In the genomic region with DNA sequence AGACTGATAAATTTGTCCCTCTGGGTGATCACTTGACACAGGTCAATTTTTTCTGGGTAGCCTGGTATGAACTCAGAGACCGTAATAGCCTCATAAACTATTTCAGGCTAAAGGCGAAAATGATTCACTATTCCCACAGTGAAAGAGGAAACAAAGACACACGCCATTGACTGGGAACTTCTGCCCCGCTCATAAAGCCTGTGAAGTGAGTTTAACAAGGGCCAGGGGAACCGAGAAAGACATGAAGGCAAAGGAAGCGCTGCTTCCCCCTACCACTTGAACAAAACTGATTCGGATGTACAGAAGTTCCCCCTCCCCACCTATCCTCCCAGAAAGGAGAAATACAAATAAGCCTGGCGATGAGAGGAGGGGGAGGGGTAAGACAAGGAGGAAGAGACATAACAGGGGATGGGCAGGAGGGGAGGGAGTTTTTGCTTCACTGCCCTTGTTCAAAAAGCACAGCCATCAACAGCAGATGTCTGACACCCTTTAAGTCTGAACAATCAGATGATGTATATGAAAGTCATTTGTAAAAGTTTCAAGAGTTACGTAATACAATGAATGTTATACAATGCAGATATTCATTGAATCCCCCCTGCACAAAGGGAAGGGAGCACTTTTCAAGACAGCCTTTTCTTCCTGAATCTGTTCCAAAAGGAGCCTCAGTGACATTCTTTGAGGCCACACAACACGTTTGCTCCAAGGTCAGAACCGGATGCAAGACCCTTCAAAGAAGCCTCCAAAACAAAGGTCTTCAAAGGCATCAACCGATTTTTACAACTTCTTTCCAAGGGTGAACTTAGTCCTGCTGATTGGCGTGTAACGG, we compare ENCODE assay signal across 8 cellular contexts. TPM values are rescaled to one million over a fixed set of nuclear protein-coding genes. Genes with fewer than 3 reads are reported as not detected.
DNase-seq lines count a peak whose midpoint lies in the region; ATAC-seq lines count a peak whose summit lies in the region.

No MANE protein-coding gene starts in this region.

- no peaks in the 10 kb centered on the region for H3K36me3 Mint-ChIP-seq in activated naive CD8-positive, alpha-beta T cell treated with anti-CD3 and anti-CD28 coated beads for 36 hours

- DNase-seq in activated naive CD8-positive, alpha-beta T cell treated with anti-CD3 and anti-CD28 coated beads for 36 hours, result no peak
- DNase-seq in iPS-NIHi11 (ENCODE audit: low spot score) (peak; percentile 8), smooth muscle cell of the brain vasculature (ENCODE audit: low read depth, low spot score) (peak; percentile 6), NCI-H1436 treated with DMSO at 0.1 percent for 48 hours (lab: John Stamatoyannopoulos, UW) (no peak), RKO (ENCODE audit: low spot score) (no peak)

- peak; percentile 69 for ATAC-seq in GM21381 (IDR thresholded peaks at IDR 0.05; ENCODE audit: unreplicated experiment)
- ATAC-seq in HG03565 (IDR thresholded peaks at IDR 0.05; ENCODE audit: unreplicated experiment), result peak; percentile 82

- H3K27ac Mint-ChIP-seq in activated naive CD8-positive, alpha-beta T cell treated with anti-CD3 and anti-CD28 coated beads for 36 hours, result peak overlapping the region; percentile 62

- peaks cover 3% of the 10 kb centered on the region for H3K9me3 Mint-ChIP-seq in activated naive CD8-positive, alpha-beta T cell treated with anti-CD3 and anti-CD28 coated beads for 36 hours

- peaks cover 47% of the 10 kb centered on the region for H3K27me3 Mint-ChIP-seq in activated naive CD8-positive, alpha-beta T cell treated with anti-CD3 and anti-CD28 coated beads for 36 hours

- peak overlapping the region; percentile 63 for H3K4me3 ChIP-seq in GM08714 (ENCODE audit: low read length)

- peak overlapping the region; percentile 53 for H3K4me3 Mint-ChIP-seq in activated naive CD8-positive, alpha-beta T cell treated with anti-CD3 and anti-CD28 coated beads for 36 hours

- H3K4me1 Mint-ChIP-seq in activated naive CD8-positive, alpha-beta T cell treated with anti-CD3 and anti-CD28 coated beads for 36 hours, result peaks cover 11% of the 10 kb centered on the region

RNA-seq across cellular contexts. Expression of gene ABCB4, which starts 0.7 kb away (rescaled TPM):
- under 1 TPM; 0.38 to 0.43 TPM for total RNA-seq in activated naive CD8-positive, alpha-beta T cell treated with anti-CD3 and anti-CD28 coated beads for 36 hours

Comparison
In these comparisons a context has a peak if more than half of its experiments do, and no peak if none do; other contexts are left out.
1. DNase-seq: peak in iPS-NIHi11 (single experiment) and smooth muscle cell of the brain vasculature (single experiment); none in activated naive CD8-positive, alpha-beta T cell treated with anti-CD3 and anti-CD28 coated beads for 36 hours (single experiment), NCI-H1436 treated with DMSO at 0.1 percent for 48 hours (single experiment) and RKO (single experiment).